In genomic region chr12:104501641-104502040, GRCh38 we compare ENCODE assay signal across 21 cellular contexts. TPM values are rescaled to one million over a fixed set of nuclear protein-coding genes. Genes with fewer than 3 reads are reported as not detected.
A peak's percentile ranks its signal among the peaks of the same experiment; 100 is the strongest.
DNase-seq lines count a peak whose midpoint lies in the region; TF ChIP-seq lines count a peak whose summit lies in the region.
"Had no signal": no experiment of that assay in that cellular context is flagged by ENCODE, and none has a peak within 500 bp of the region (broad histone marks: within the 10 kb centered on the region; RNA-seq: fewer than 3 reads in every experiment).

No MANE protein-coding gene starts in this region.

- no peak for TF ChIP-seq POLR2A in uterus (IDR thresholded peaks at IDR 0.05)

- TF ChIP-seq CTCF in Loucy (conservative IDR thresholded peaks at IDR 0.05; ENCODE audit: low read length) (no peak), uterus (IDR thresholded peaks at IDR 0.05) (no peak)

- peaks cover 56% of the 10 kb centered on the region; the same call in 1 of the 2 replicates for H3K36me3 ChIP-seq in Loucy (ENCODE audit: insufficient read depth, low read length)
- no peaks in the 10 kb centered on the region for H3K36me3 ChIP-seq in uterus
- H3K36me3 ChIP-seq: heart left ventricle, MG63 had no signal

- H3K27me3 ChIP-seq in Loucy (ENCODE audit: insufficient read depth, low read length, poor library complexity, severe bottlenecking): no peaks in the 10 kb centered on the region
- H3K27me3 ChIP-seq in uterus: no peaks in the 10 kb centered on the region
- H3K27me3 ChIP-seq: heart left ventricle, MG63, spleen, testis had no signal

- H3K27me3 Mint-ChIP-seq in activated T-helper 2 cell treated with anti-CD3 and anti-CD28 coated beads, Interferon-gamma antibody, Interleukin-2, Interleukin-4, amounts not matched to agents 10 μg/mL and 5 μg/mL and 100 μg/mL, durations not matched to agents 14 hours and 24 hours and 36 hours (ENCODE audit: low read depth): no peaks in the 10 kb centered on the region
- H3K27me3 Mint-ChIP-seq: naive B cell had no signal

- H3K9ac ChIP-seq in Loucy (ENCODE audit: low read depth, low read length, poor library complexity, severe bottlenecking): no peak overlapping the region

- H3K27ac Mint-ChIP-seq in activated T-helper 2 cell treated with anti-CD3 and anti-CD28 coated beads, Interferon-gamma antibody, Interleukin-2, Interleukin-4, amounts not matched to agents 10 μg/mL and 5 μg/mL and 100 μg/mL, durations not matched to agents 14 hours and 24 hours and 36 hours: peak overlapping the region; percentile 38

- H3K79me2 ChIP-seq in Loucy (ENCODE audit: insufficient read depth, low read length): peaks cover 100% of the 10 kb centered on the region

- peak overlapping the region; percentile 73 to 85 for H3K27ac ChIP-seq in uterus
- H3K27ac ChIP-seq: heart left ventricle, testis had no signal

- H3K4me3 Mint-ChIP-seq in activated T-helper 2 cell treated with anti-CD3 and anti-CD28 coated beads, Interferon-gamma antibody, Interleukin-2, Interleukin-4, amounts not matched to agents 10 μg/mL and 5 μg/mL and 100 μg/mL, durations not matched to agents 14 hours and 24 hours and 36 hours (ENCODE audit: low read depth): no peak overlapping the region

- peak overlapping the region; percentile 32 for H3K4me2 ChIP-seq in Loucy (ENCODE audit: low read depth, low read length, poor library complexity, severe bottlenecking)

- no peaks in the 10 kb centered on the region for H3K9me3 ChIP-seq in Loucy (ENCODE audit: insufficient read depth, low read depth, low read length)
- no peaks in the 10 kb centered on the region for H3K9me3 ChIP-seq in uterus
- H3K9me3 ChIP-seq: heart left ventricle, MG63, spleen, testis had no signal

- H3K4me3 ChIP-seq in Loucy (ENCODE audit: low read length, poor library complexity, severe bottlenecking) (no peak overlapping the region), uterus (no peak overlapping the region)
- H3K4me3 ChIP-seq: heart left ventricle, MG63, spleen, testis had no signal

- no peaks in the 10 kb centered on the region for H3K9me2 ChIP-seq in Loucy (replicated peaks; ENCODE audit: low read depth, low read length)

- intact Hi-C loops in activated T-helper 2 cell treated with anti-CD3 and anti-CD28 coated beads, Interferon-gamma antibody, Interleukin-2, Interleukin-4, amounts not matched to agents 10 μg/mL and 5 μg/mL and 100 μg/mL, durations not matched to agents 14 hours and 24 hours and 36 hours (cut with micrococcal nuclease): no loop called here
- intact Hi-C loops in uterus (cut with DNase I; ENCODE audit: low total_unique reads): no loop called here

- H3K9me3 Mint-ChIP-seq in activated T-helper 2 cell treated with anti-CD3 and anti-CD28 coated beads, Interferon-gamma antibody, Interleukin-2, Interleukin-4, amounts not matched to agents 10 μg/mL and 5 μg/mL and 100 μg/mL, durations not matched to agents 14 hours and 24 hours and 36 hours: no peaks in the 10 kb centered on the region
- H3K9me3 Mint-ChIP-seq: naive B cell had no signal

- H3K4me1 ChIP-seq in Loucy (ENCODE audit: insufficient read depth, low read length, poor library complexity, severe bottlenecking): peaks cover 95% of the 10 kb centered on the region
- H3K4me1 ChIP-seq in uterus: no peaks in the 10 kb centered on the region
- H3K4me1 ChIP-seq: testis had no signal

- peaks cover 100% of the 10 kb centered on the region for H4K20me1 ChIP-seq in Loucy (ENCODE audit: insufficient read depth, low read length, poor library complexity, severe bottlenecking)

- H3K4me1 Mint-ChIP-seq in activated T-helper 2 cell treated with anti-CD3 and anti-CD28 coated beads, Interferon-gamma antibody, Interleukin-2, Interleukin-4, amounts not matched to agents 10 μg/mL and 5 μg/mL and 100 μg/mL, durations not matched to agents 14 hours and 24 hours and 36 hours (ENCODE audit: low read depth): peaks cover 83% of the 10 kb centered on the region

- H2AFZ ChIP-seq in Loucy (ENCODE audit: low read length): no peak overlapping the region

- H3K36me3 Mint-ChIP-seq in activated T-helper 2 cell treated with anti-CD3 and anti-CD28 coated beads, Interferon-gamma antibody, Interleukin-2, Interleukin-4, amounts not matched to agents 10 μg/mL and 5 μg/mL and 100 μg/mL, durations not matched to agents 14 hours and 24 hours and 36 hours (ENCODE audit: low read depth): peaks cover 42% of the 10 kb centered on the region

- DNase-seq in stimulated activated CD4-positive, alpha-beta T cell treated with anti-CD3 and anti-CD28 coated beads, Interleukin-15, amount 100 ng/mL, for 24 hours: peak; percentile 46
- no peak for DNase-seq in stimulated activated CD4-positive, alpha-beta T cell treated with anti-CD3 and anti-CD28 coated beads, Interleukin-4, amount 100 ng/mL, for 24 hours
- no peak for DNase-seq in activated T-helper 2 cell treated with anti-CD3 and anti-CD28 coated beads, Interferon-gamma antibody, Interleukin-2, Interleukin-4, amounts not matched to agents 10 μg/mL and 5 μg/mL and 100 μg/mL, durations not matched to agents 14 hours and 24 hours and 36 hours (ENCODE audit: low spot score)
- DNase-seq in uterus (no peak), medulla oblongata (ENCODE audit: extremely low spot score) (no peak), NCI-H524 treated with DMSO at 0.1 percent for 48 hours (lab: John Stamatoyannopoulos, UW) (no peak)
- DNase-seq: activated CD4-positive, CD25-positive, alpha-beta regulatory T cell; activated naive CD4-positive, alpha-beta T cell treated with Interleukin-2 at 50 U/mL for 16 hours; cerebellar nuclear complex; DMS79; heart left ventricle; left colon; mesendoderm; MG63; naive B cell; NCI-H1436 treated with DMSO at 0.1 percent for 48 hours; NCI-H526 treated with DMSO at 0.1 percent for 48 hours; spleen; T1000; testis had no signal

- H3F3A ChIP-seq in Loucy (ENCODE audit: low read depth): peaks cover 9% of the 10 kb centered on the region; the same call in 1 of the 2 replicates

RNA-seq across cellular contexts. Expression of gene CHST11, which starts 44.9 kb away (rescaled TPM):
- 41.0 and 50.6 TPM in 2 replicates for total RNA-seq in activated T-helper 2 cell treated with anti-CD3 and anti-CD28 coated beads, Interferon-gamma antibody, Interleukin-2, Interleukin-4, amounts not matched to agents 10 μg/mL and 5 μg/mL and 100 μg/mL, durations not matched to agents 14 hours and 24 hours and 36 hours
- 10 to 100 TPM; 21.0 to 82.1 (median 58.7) TPM for total RNA-seq in uterus
